ENCODE assay signal across 14 cellular contexts in genomic region chr5:139148306-139148705, GRCh38. TPM values are rescaled to one million over a fixed set of nuclear protein-coding genes. Genes with fewer than 3 reads are reported as not detected.
A peak's percentile ranks its signal among the peaks of the same experiment; 100 is the strongest.
DNase-seq lines count a peak whose midpoint lies in the region; TF ChIP-seq lines count a peak whose summit lies in the region.
"Had no signal": no experiment of that assay in that cellular context is flagged by ENCODE, and none has a peak within 500 bp of the region (broad histone marks: within the 10 kb centered on the region; RNA-seq: fewer than 3 reads in every experiment).

No MANE protein-coding gene starts in this region.

- TF ChIP-seq POLR2A in breast epithelium (IDR thresholded peaks at IDR 0.05), result no peak

- no peak for TF ChIP-seq CTCF in breast epithelium (IDR thresholded peaks at IDR 0.05)
- TF ChIP-seq CTCF in mesothelial cell of epicardium (IDR thresholded peaks at IDR 0.05; ENCODE audit: unreplicated experiment), result no peak

- H3K27me3 Mint-ChIP-seq in mesothelial cell of epicardium (ENCODE audit: low read depth), result no peaks in the 10 kb centered on the region

- H3K36me3 ChIP-seq in breast epithelium, result no peaks in the 10 kb centered on the region

- peaks cover 3% of the 10 kb centered on the region for H3K9me3 Mint-ChIP-seq in mesothelial cell of epicardium
- H3K9me3 Mint-ChIP-seq: T-helper 2 cell treated with Interferon-gamma antibody and Interleukin-4, amounts not matched to agents 5 μg/mL and 100 μg/mL, for 36 hours had no signal

- H3K36me3 Mint-ChIP-seq in mesothelial cell of epicardium, result peaks cover 6% of the 10 kb centered on the region

- peak overlapping the region; percentile 89 to 91 for H3K27ac ChIP-seq in breast epithelium
- H3K27ac ChIP-seq: HL-60 had no signal

- H3K4me3 ChIP-seq in breast epithelium, result peak overlapping the region in 1 of 3 donors; percentile 21

- peak overlapping the region; percentile 96 for H3K27ac Mint-ChIP-seq in mesothelial cell of epicardium
- H3K27ac Mint-ChIP-seq: T-helper 2 cell treated with Interferon-gamma antibody and Interleukin-4, amounts not matched to agents 5 μg/mL and 100 μg/mL, for 36 hours had no signal

- no peak overlapping the region for H3K4me3 Mint-ChIP-seq in mesothelial cell of epicardium
- H3K4me3 Mint-ChIP-seq: brain; T-helper 2 cell treated with Interferon-gamma antibody and Interleukin-4, amounts not matched to agents 5 μg/mL and 100 μg/mL, for 36 hours had no signal

- H3K4me1 Mint-ChIP-seq in mesothelial cell of epicardium, result peaks cover 63% of the 10 kb centered on the region

- DNase-seq in SIG-M5 treated with dmso at 0.1 percent for 504 hours (lab: John Stamatoyannopoulos, UW; ENCODE audit: unreplicated experiment), result peak; percentile 61
- DNase-seq in SIG-M5 (lab: John Stamatoyannopoulos, UW), result no peak
- peak; percentile 81 to 90 for DNase-seq in breast epithelium (ENCODE audit: low spot score in 2 of 2)
- DNase-seq in mesothelial cell of epicardium (ENCODE audit: low spot score in 2 of 2, unreplicated experiment in 2 of 2), result no peak
- peak; percentile 55 for DNase-seq in ureter (ENCODE audit: low spot score)
- no peak for DNase-seq in central memory CD4-positive, alpha-beta T cell
- DNase-seq in HCEC 1CT, result no peak
- DNase-seq in AML-193 (lab: John Stamatoyannopoulos, UW), result no peak
- DNase-seq: activated CD4-positive, alpha-beta T cell treated with anti-CD3 and anti-CD28 coated beads, Interleukin-2, amount 50 U/mL, for 48 hours; islet precursor cell; NCI-H1930 had no signal

- H3K9me3 ChIP-seq in breast epithelium, result no peaks in the 10 kb centered on the region

- H3K4me1 ChIP-seq in breast epithelium, result peaks cover 5 to 27% of the 10 kb centered on the region in 2 donors

- no peaks in the 10 kb centered on the region for H3K27me3 ChIP-seq in breast epithelium

- intact Hi-C loops in breast epithelium (cut with DNase I; ENCODE audit: low total_unique reads), result no loop called here

RNA-seq across cellular contexts. Expression of gene SIL1, which starts 49.9 kb away (rescaled TPM):
- total RNA-seq in breast epithelium, result 10 to 100 TPM; 29.9 to 63.9 (median 48.2) TPM
- 46.2 to 55.4 TPM (median 51.2 TPM) in 3 replicates for total RNA-seq in mesothelial cell of epicardium
- total RNA-seq in ureter, result 83.0 TPM

Comparison
In these comparisons a context has a peak if more than half of its experiments do, and no peak if none do; other contexts are left out.
1. DNase-seq: peak in SIG-M5 treated with dmso at 0.1 percent for 504 hours (single experiment), breast epithelium (2 of 2) and ureter (single experiment); none in SIG-M5 (single experiment), mesothelial cell of epicardium (0 of 2), central memory CD4-positive, alpha-beta T cell (single experiment), HCEC 1CT (single experiment) and AML-193 (0 of 2).